Comparison of ENCODE assay signal across 8 cellular contexts in genomic region chr19:14136509-14137281, GRCh38. TPM values are rescaled to one million over a fixed set of nuclear protein-coding genes. Genes with fewer than 3 reads are reported as not detected.
DNase-seq lines count a peak whose midpoint lies in the region; TF ChIP-seq lines count a peak whose summit lies in the region.

TSS of gene ASF1B (minus strand) at chr19:14136589. CDS start at chr19:14136456, 133 bp downstream.

- peak; percentile 100 for DNase-seq in EH (ENCODE audit: low read depth)
- DNase-seq in GM23248 = peak; percentile 100
- peak; percentile 100 for DNase-seq in Kasumi-1 (lab: John Stamatoyannopoulos, UW)
- DNase-seq in RKO (ENCODE audit: low spot score) = peak; percentile 99
- peak; percentile 98 for DNase-seq in activated T-helper 1 cell treated with Interleukin-2 at 50 U/mL for 16 hours (ENCODE audit: low read depth)
- DNase-seq in esophagus squamous epithelium (lab: John Stamatoyannopoulos, UW) = peak; percentile 99
- peak; percentile 100 for DNase-seq in myocyte (ENCODE audit: low read depth)
- peak; percentile 97 for DNase-seq in stimulated activated CD8-positive, alpha-beta memory T cell treated with anti-CD3 and anti-CD28 coated beads, Interleukin-7, amount 100 ng/mL, for 48 hours (ENCODE audit: extremely low read depth in 1 of 2, low read depth in 1 of 2)

- intact Hi-C loops in esophagus squamous epithelium (cut with DNase I) = no loop called here

- peaks cover 16% of the 10 kb centered on the region for H3K4me1 ChIP-seq in GM23248 (ENCODE audit: insufficient read depth)
- peaks cover 17 to 45% (median 24%) of the 10 kb centered on the region in 3 donors for H3K4me1 ChIP-seq in esophagus squamous epithelium

- H3K27ac ChIP-seq in GM23248 (peak within 1 kb of the TSS; percentile 76), esophagus squamous epithelium (peak within 1 kb of the TSS; percentile 93 to 98 (median 96))

- H3K4me3 ChIP-seq in GM23248 = peak within 1 kb of the TSS; percentile 78
- H3K4me3 ChIP-seq in esophagus squamous epithelium = peak within 1 kb of the TSS; percentile 62 to 81 (median 77)

- no peaks in the 10 kb centered on the region for H4K20me1 ChIP-seq in GM23248 (ENCODE audit: insufficient read depth)

- peak in 3 of 4 donors; percentile 59 to 83 (median 75) for TF ChIP-seq POLR2A in esophagus squamous epithelium (IDR thresholded peaks at IDR 0.05)

- H3K4me2 ChIP-seq in GM23248 (ENCODE audit: unreplicated experiment) = peak within 1 kb of the TSS; percentile 82

- H2AFZ ChIP-seq in GM23248 = peak within 1 kb of the TSS; percentile 92

- 1% methylated on average over 67 to 73 of the region's 78 CpGs for WGBS in GM23248 (ENCODE audit: low coverage in 1 of 2, low lambda C conversion rate in 2 of 2, missing lambda C conversion rate in 2 of 2), 2 experiments
- 0 to 2% methylated on average over 10 to 34 of the region's 78 CpGs for WGBS in esophagus squamous epithelium, 2 donors

- H3K79me2 ChIP-seq in GM23248 (ENCODE audit: insufficient read depth) = peaks cover 18% of the 10 kb centered on the region

- H3K9ac ChIP-seq in GM23248 = peak within 1 kb of the TSS; percentile 83

- TF ChIP-seq CTCF in esophagus squamous epithelium (IDR thresholded peaks at IDR 0.05) = peak; percentile 70 to 99 (median 93)

- H3K9me3 ChIP-seq in GM23248 (ENCODE audit: low read depth) (no peaks in the 10 kb centered on the region), esophagus squamous epithelium (no peaks in the 10 kb centered on the region)

- H3F3A ChIP-seq in GM23248 (ENCODE audit: insufficient read depth) = peaks cover 9% of the 10 kb centered on the region

- in situ Hi-C loops in GM23248 (cut with MboI) = no loop called here

- no peaks in the 10 kb centered on the region for H3K9me2 ChIP-seq in GM23248 (ENCODE audit: insufficient read depth)

- H3K27me3 ChIP-seq in GM23248 (replicated peaks; ENCODE audit: insufficient read depth) = no peaks in the 10 kb centered on the region
- H3K27me3 ChIP-seq in esophagus squamous epithelium = no peaks in the 10 kb centered on the region

- H3K36me3 ChIP-seq in GM23248 (ENCODE audit: low read depth) (no peaks in the 10 kb centered on the region), esophagus squamous epithelium (no peaks in the 10 kb centered on the region)

RNA-seq across cellular contexts. Expression of gene ASF1B, which starts in this region (rescaled TPM):
- total RNA-seq in GM23248 (2014; rRNA removed; shearing (Covaris generic)) = 7.6 and 11.2 TPM in 2 replicates
- polyA plus RNA-seq in GM23248 (2016; fragmentation: Nextera tagmentation; extraction: Ambion mirVana) = 18.0 and 19.0 TPM in 2 replicates
- total RNA-seq in esophagus squamous epithelium (10 to 100 TPM in 2 of 4 donors, 1 to 10 TPM in 2; 3.2 to 25.6 (median 14.2) TPM), myocyte (0.26 and 0.67 TPM in 2 replicates)
- polyA plus RNA-seq in myocyte (2012) = 0.43 TPM

Comparison
In these comparisons a context has a peak if more than half of its experiments do, and no peak if none do; other contexts are left out.
1. Peak in every context shown above with its lines: DNase-seq, H3K4me3 ChIP-seq and H3K27ac ChIP-seq.
2. Peak in DNase-seq in myocyte; RNA of the gene not detected or under 1 TPM.